Comparison of ENCODE assay signal across 30 cellular contexts in genomic region chr11:34305095-34305692, GRCh38. TPM values are rescaled to one million over a fixed set of nuclear protein-coding genes. Genes with fewer than 3 reads are reported as not detected.
DNase-seq lines count a peak whose midpoint lies in the region; ATAC-seq and TF ChIP-seq lines count a peak whose summit lies in the region.
"Had no signal": no experiment of that assay in that cellular context is flagged by ENCODE, and none has a peak within 500 bp of the region (broad histone marks: within the 10 kb centered on the region; RNA-seq: fewer than 3 reads in every experiment).

No MANE protein-coding gene starts in this region.

- peaks cover 4% of the 10 kb centered on the region for H3K4me1 Mint-ChIP-seq in memory B cell
- H3K4me1 Mint-ChIP-seq in activated naive CD4-positive, alpha-beta T cell treated with anti-CD3 and anti-CD28 coated beads, Interleukin-2, amount 10 ng/mL, durations not matched to agents 7 days and 5 days: peaks cover 21% of the 10 kb centered on the region
- H3K4me1 Mint-ChIP-seq: activated T-helper 17 cell treated with anti-CD3 and anti-CD28 coated beads, Interleukin-2, amount 50 U/mL, for 72 hours had no signal

- in situ Hi-C loops in astrocyte of the cerebellum (cut with HindIII; ENCODE audit: low sequenced_read_pairs): no loop called here

- H3K4me3 Mint-ChIP-seq in memory B cell: no peak overlapping the region
- H3K4me3 Mint-ChIP-seq in activated naive CD4-positive, alpha-beta T cell treated with anti-CD3 and anti-CD28 coated beads, Interleukin-2, amount 10 ng/mL, durations not matched to agents 7 days and 5 days: no peak overlapping the region
- H3K4me3 Mint-ChIP-seq: activated CD8-positive, alpha-beta T cell treated with anti-CD3 and anti-CD28 coated beads for 36 hours; activated T-helper 17 cell treated with anti-CD3 and anti-CD28 coated beads, Interleukin-2, amount 50 U/mL, for 72 hours; effector memory CD8-positive, alpha-beta T cell; neural crest cell had no signal

- no peak for ATAC-seq in memory B cell (ENCODE audit: low read depth)
- ATAC-seq: activated CD8-positive, alpha-beta T cell treated with anti-CD3 and anti-CD28 coated beads for 36 hours; activated T-helper 17 cell treated with anti-CD3 and anti-CD28 coated beads, Interleukin-2, amount 50 U/mL, for 72 hours; effector memory CD8-positive, alpha-beta T cell; right lobe of liver had no signal

- TF ChIP-seq CTCF in astrocyte of the cerebellum (IDR thresholded peaks at IDR 0.05; ENCODE audit: low read depth, low read length, missing control alignments): no peak

- H3K27ac Mint-ChIP-seq in memory B cell: peak overlapping the region; percentile 59
- H3K27ac Mint-ChIP-seq in activated naive CD4-positive, alpha-beta T cell treated with anti-CD3 and anti-CD28 coated beads, Interleukin-2, amount 10 ng/mL, durations not matched to agents 7 days and 5 days: no peak overlapping the region
- H3K27ac Mint-ChIP-seq: activated CD8-positive, alpha-beta T cell treated with anti-CD3 and anti-CD28 coated beads for 36 hours; activated T-helper 17 cell treated with anti-CD3 and anti-CD28 coated beads, Interleukin-2, amount 50 U/mL, for 72 hours had no signal

- H3K9me3 Mint-ChIP-seq in memory B cell: no peaks in the 10 kb centered on the region
- H3K9me3 Mint-ChIP-seq in activated naive CD4-positive, alpha-beta T cell treated with anti-CD3 and anti-CD28 coated beads, Interleukin-2, amount 10 ng/mL, durations not matched to agents 7 days and 5 days: no peaks in the 10 kb centered on the region
- H3K9me3 Mint-ChIP-seq: activated CD8-positive, alpha-beta T cell treated with anti-CD3 and anti-CD28 coated beads for 36 hours; activated T-helper 17 cell treated with anti-CD3 and anti-CD28 coated beads, Interleukin-2, amount 50 U/mL, for 72 hours; effector memory CD8-positive, alpha-beta T cell; neural crest cell had no signal

- CTCF ChIA-PET in activated naive CD4-positive, alpha-beta T cell treated with anti-CD3 and anti-CD28 coated beads, Interleukin-2, amount 10 ng/mL, durations not matched to agents 7 days and 5 days (lab: Charles Lee): no interaction called here

- no peaks in the 10 kb centered on the region for H3K36me3 Mint-ChIP-seq in memory B cell
- no peaks in the 10 kb centered on the region for H3K36me3 Mint-ChIP-seq in activated naive CD4-positive, alpha-beta T cell treated with anti-CD3 and anti-CD28 coated beads, Interleukin-2, amount 10 ng/mL, durations not matched to agents 7 days and 5 days

- peaks cover 1% of the 10 kb centered on the region for H3K27me3 Mint-ChIP-seq in memory B cell
- H3K27me3 Mint-ChIP-seq in activated naive CD4-positive, alpha-beta T cell treated with anti-CD3 and anti-CD28 coated beads, Interleukin-2, amount 10 ng/mL, durations not matched to agents 7 days and 5 days: peaks cover 8% of the 10 kb centered on the region
- H3K27me3 Mint-ChIP-seq: activated CD8-positive, alpha-beta T cell treated with anti-CD3 and anti-CD28 coated beads for 36 hours had no signal

- DNase-seq in DMS79 (lab: John Stamatoyannopoulos, UW) (peak; percentile 46), H4 (ENCODE audit: low spot score) (peak; percentile 80), astrocyte of the cerebellum (ENCODE audit: low read depth) (peak; percentile 34), memory B cell (ENCODE audit: low spot score in 2 of 2) (no peak), NCI-H2081 (lab: John Stamatoyannopoulos, UW) (no peak)
- DNase-seq in activated naive CD4-positive, alpha-beta T cell treated with anti-CD3 and anti-CD28 coated beads, Interleukin-2, amount 10 ng/mL, durations not matched to agents 7 days and 5 days: no peak
- no peak for DNase-seq in activated CD8-positive, alpha-beta memory T cell treated with anti-CD3 and anti-CD28 coated beads, Interleukin-2, amount 50 U/mL, for 4 hours
- DNase-seq: activated CD8-positive, alpha-beta T cell treated with anti-CD3 and anti-CD28 coated beads for 36 hours; activated naive CD4-positive, alpha-beta T cell treated with anti-CD3 and anti-CD28 coated beads, Interleukin-2, amount 50 U/mL, for 16 hours; amygdala; C1 segment of cervical spinal cord; effector memory CD8-positive, alpha-beta T cell; erythroblast; glutamatergic neuron; left ventricle myocardium inferior; mesendoderm; NCI-H1105; NCI-H2081 treated with DMSO at 0.1 percent for 48 hours; NCI-H345; NCI-H748 treated with DMSO at 0.1 percent for 48 hours; right lobe of liver; SHP77 treated with DMSO at 0.1 percent for 48 hours; stimulated activated CD4-positive, alpha-beta T cell treated with anti-CD3 and anti-CD28 coated beads, Interleukin-12 subunit alpha, Interleukin-12 subunit beta, amount 100 ng/mL, for 4 hours; stimulated activated CD4-positive, alpha-beta T cell treated with anti-CD3 and anti-CD28 coated beads, Interleukin-2, amount 100 ng/mL, for 48 hours; stomach; T-helper 2 cell; thyroid gland had no signal

- no peak overlapping the region for H3K4me3 ChIP-seq in astrocyte of the cerebellum (ENCODE audit: low read depth, low read length)
- H3K4me3 ChIP-seq: left ventricle myocardium inferior, right lobe of liver, stomach, thyroid gland, vagina had no signal

RNA-seq across cellular contexts. Expression of gene ABTB2, which starts 52.6 kb away (rescaled TPM):
- total RNA-seq in H4 (2014; rRNA removed; shearing (Covaris generic)): 1.2 and 3.2 TPM in 2 replicates

Comparison
In these comparisons a context has a peak if more than half of its experiments do, and no peak if none do; other contexts are left out.
1. DNase-seq: peak in DMS79 (single experiment), H4 (single experiment) and astrocyte of the cerebellum (single experiment); none in memory B cell (0 of 2), activated naive CD4-positive, alpha-beta T cell treated with anti-CD3 and anti-CD28 coated beads, Interleukin-2, amount 10 ng/mL, durations not matched to agents 7 days and 5 days (single experiment), activated CD8-positive, alpha-beta memory T cell treated with anti-CD3 and anti-CD28 coated beads, Interleukin-2, amount 50 U/mL, for 4 hours (single experiment) and NCI-H2081 (0 of 2).